8 cellular contexts compared by ENCODE assay signal in the genomic region with DNA sequence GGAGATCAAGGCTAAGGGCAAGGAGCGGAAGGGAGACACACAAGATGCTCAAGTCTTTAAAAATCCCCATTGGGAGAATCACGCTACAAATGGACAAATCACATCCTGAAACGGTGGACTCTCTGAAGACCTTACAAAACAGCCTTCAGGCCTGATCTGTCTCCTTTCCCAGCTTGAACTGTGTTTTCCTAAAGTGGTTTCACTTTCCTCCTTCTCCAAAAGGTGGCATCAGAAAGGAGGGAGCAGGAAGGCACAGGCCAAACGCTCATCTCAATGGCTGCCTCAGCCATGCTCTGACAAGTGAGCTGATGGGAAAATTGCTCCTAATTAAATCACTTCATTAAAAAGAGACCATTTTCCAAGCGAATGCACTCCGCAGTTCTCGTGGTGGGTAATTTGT. TPM values are rescaled to one million over a fixed set of nuclear protein-coding genes. Genes with fewer than 3 reads are reported as not detected.
DNase-seq lines count a peak whose midpoint lies in the region; ATAC-seq and TF ChIP-seq lines count a peak whose summit lies in the region.

No MANE protein-coding gene starts in this region.

- no peaks in the 10 kb centered on the region for H3K79me2 ChIP-seq in SK-N-SH (ENCODE audit: insufficient read depth)

- no peaks in the 10 kb centered on the region for H4K20me1 ChIP-seq in SK-N-SH (ENCODE audit: insufficient read depth)

- TF ChIP-seq RAD21 in SK-N-SH (IDR thresholded peaks at IDR 0.05; ENCODE audit: low read length): peak; percentile 58

- no peaks in the 10 kb centered on the region for H3K36me3 ChIP-seq in SK-N-SH (replicated peaks in 1 of 2; ENCODE audit: control insufficient read depth in 1 of 2, insufficient read depth in 2 of 2, low read length in 1 of 2)

- peak overlapping the region; percentile 17; the same call in 1 of the 2 replicates for H3K4me2 ChIP-seq in SK-N-SH

- H3K27ac ChIP-seq in SK-N-SH (ENCODE audit: low read depth in 2 of 2, low read length in 1 of 2): peak overlapping the region in 1 of 2 experiments; percentile 68; a peak in 2 of 4 replicates

- 47% methylated on average over 7 of the region's 7 CpGs for WGBS in SK-N-SH (ENCODE audit: low lambda C conversion rate)

- no peak for TF ChIP-seq EP300 in SK-N-SH (IDR thresholded peaks at IDR 0.05; ENCODE audit: borderline replicate concordance in 1 of 2, low read depth in 1 of 2, low read length in 1 of 2)

- H3K27me3 ChIP-seq in SK-N-SH (ENCODE audit: insufficient read depth): no peaks in the 10 kb centered on the region

- peak overlapping the region; percentile 32; the same call in 1 of the 2 replicates for H3K9ac ChIP-seq in SK-N-SH

- ATAC-seq in HG02623 (IDR thresholded peaks at IDR 0.05; ENCODE audit: unreplicated experiment) (no peak), GM21737 (IDR thresholded peaks at IDR 0.05; ENCODE audit: unreplicated experiment) (no peak)

- DNase-seq in AG08395 (ENCODE audit: low spot score) (peak; percentile 65), SK-N-SH (no peak), iPS-NIHi7 (ENCODE audit: extremely low spot score) (peak; percentile 66), occipital lobe (lab: John Stamatoyannopoulos, UW) (no peak), GDM1 (lab: John Stamatoyannopoulos, UW) (no peak)

- POLR2A ChIA-PET in SK-N-SH (lab: Yijun Ruan, JAX): no interaction called here

- H3K9me2 ChIP-seq in SK-N-SH: no peaks in the 10 kb centered on the region

- peaks cover 32% of the 10 kb centered on the region for H3F3A ChIP-seq in SK-N-SH (replicated peaks; ENCODE audit: insufficient read depth)

- no peaks in the 10 kb centered on the region for H3K9me3 ChIP-seq in SK-N-SH

- H3K4me1 ChIP-seq in SK-N-SH (ENCODE audit: control insufficient read depth in 1 of 2, insufficient read depth in 2 of 2, low read depth in 1 of 2, low read length in 1 of 2): peaks cover 45 to 55% of the 10 kb centered on the region in 2 experiments

- peak overlapping the region; percentile 61 for H2AFZ ChIP-seq in SK-N-SH (ENCODE audit: low read depth)

- CTCF ChIA-PET in SK-N-SH (lab: Yijun Ruan, JAX): interaction anchor here (0.9 to 3.6 kb wide), 11 partner anchors 10 to 449 kb away, joined by 3 to 32 read pairs (median 4); no protein-coding TSS in a partner anchor

- no peak overlapping the region for H3K4me3 ChIP-seq in SK-N-SH (ENCODE audit: low read depth in 2 of 2, low read length in 1 of 2)

- TF ChIP-seq CTCF in LNCAP (IDR thresholded peaks at IDR 0.05) (peak; percentile 36; the same call in 1 of the 2 replicates), SK-N-SH (IDR thresholded peaks at IDR 0.05) (peak; percentile 63)

TF ChIP-seq in SK-N-SH, 30 proteins besides CTCF, POLR2A, EP300 and RAD21 (continues in another document):
- TF ChIP-seq TEAD4 (IDR thresholded peaks at IDR 0.05; ENCODE audit: borderline replicate concordance, insufficient read depth): no peak
- TF ChIP-seq SMC3 (IDR thresholded peaks at IDR 0.05; ENCODE audit: low read depth, low read length): peak; percentile 50
- no peak for TF ChIP-seq JUND (IDR thresholded peaks at IDR 0.05)
- TF ChIP-seq TAF1 (IDR thresholded peaks at IDR 0.05; ENCODE audit: borderline replicate concordance, low read depth, low read length): peak; percentile 48; the same call in 1 of the 2 replicates
- no peak for TF ChIP-seq SIN3A (IDR thresholded peaks at IDR 0.05; ENCODE audit: borderline replicate concordance, low read depth, low read length)
- no peak for TF ChIP-seq NFIC (IDR thresholded peaks at IDR 0.05; ENCODE audit: borderline replicate concordance)
- no peak for TF ChIP-seq CHD2 (IDR thresholded peaks at IDR 0.05; ENCODE audit: low read length, partially characterized antibody)
- TF ChIP-seq POLR2AphosphoS5 (IDR thresholded peaks at IDR 0.05; ENCODE audit: low read depth, low read length): no peak
- TF ChIP-seq ELF1 (IDR thresholded peaks at IDR 0.05): no peak
- no peak for TF ChIP-seq NRF1 (IDR thresholded peaks at IDR 0.05; ENCODE audit: low read depth, low read length)
- TF ChIP-seq RFX5 (IDR thresholded peaks at IDR 0.05; ENCODE audit: low read length): no peak
- TF ChIP-seq FOXJ3 (CRISPR knock-in tag; IDR thresholded peaks at IDR 0.05): no peak
- TF ChIP-seq FOSL2 (IDR thresholded peaks at IDR 0.05; ENCODE audit: borderline replicate concordance, low read depth): no peak
- TF ChIP-seq, protein P1, sequence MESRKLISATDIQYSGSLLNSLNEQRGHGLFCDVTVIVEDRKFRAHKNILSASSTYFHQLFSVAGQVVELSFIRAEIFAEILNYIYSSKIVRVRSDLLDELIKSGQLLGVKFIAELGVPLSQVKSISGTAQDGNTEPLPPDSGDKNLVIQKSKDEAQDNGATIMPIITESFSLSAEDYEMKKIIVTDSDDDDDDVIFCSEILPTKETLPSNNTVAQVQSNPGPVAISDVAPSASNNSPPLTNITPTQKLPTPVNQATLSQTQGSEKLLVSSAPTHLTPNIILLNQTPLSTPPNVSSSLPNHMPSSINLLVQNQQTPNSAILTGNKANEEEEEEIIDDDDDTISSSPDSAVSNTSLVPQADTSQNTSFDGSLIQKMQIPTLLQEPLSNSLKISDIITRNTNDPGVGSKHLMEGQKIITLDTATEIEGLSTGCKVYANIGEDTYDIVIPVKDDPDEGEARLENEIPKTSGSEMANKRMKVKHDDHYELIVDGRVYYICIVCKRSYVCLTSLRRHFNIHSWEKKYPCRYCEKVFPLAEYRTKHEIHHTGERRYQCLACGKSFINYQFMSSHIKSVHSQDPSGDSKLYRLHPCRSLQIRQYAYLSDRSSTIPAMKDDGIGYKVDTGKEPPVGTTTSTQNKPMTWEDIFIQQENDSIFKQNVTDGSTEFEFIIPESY (IDR thresholded peaks at IDR 0.05; ENCODE audit: borderline replicate concordance, low read depth): no peak
- TF ChIP-seq, protein P2, sequence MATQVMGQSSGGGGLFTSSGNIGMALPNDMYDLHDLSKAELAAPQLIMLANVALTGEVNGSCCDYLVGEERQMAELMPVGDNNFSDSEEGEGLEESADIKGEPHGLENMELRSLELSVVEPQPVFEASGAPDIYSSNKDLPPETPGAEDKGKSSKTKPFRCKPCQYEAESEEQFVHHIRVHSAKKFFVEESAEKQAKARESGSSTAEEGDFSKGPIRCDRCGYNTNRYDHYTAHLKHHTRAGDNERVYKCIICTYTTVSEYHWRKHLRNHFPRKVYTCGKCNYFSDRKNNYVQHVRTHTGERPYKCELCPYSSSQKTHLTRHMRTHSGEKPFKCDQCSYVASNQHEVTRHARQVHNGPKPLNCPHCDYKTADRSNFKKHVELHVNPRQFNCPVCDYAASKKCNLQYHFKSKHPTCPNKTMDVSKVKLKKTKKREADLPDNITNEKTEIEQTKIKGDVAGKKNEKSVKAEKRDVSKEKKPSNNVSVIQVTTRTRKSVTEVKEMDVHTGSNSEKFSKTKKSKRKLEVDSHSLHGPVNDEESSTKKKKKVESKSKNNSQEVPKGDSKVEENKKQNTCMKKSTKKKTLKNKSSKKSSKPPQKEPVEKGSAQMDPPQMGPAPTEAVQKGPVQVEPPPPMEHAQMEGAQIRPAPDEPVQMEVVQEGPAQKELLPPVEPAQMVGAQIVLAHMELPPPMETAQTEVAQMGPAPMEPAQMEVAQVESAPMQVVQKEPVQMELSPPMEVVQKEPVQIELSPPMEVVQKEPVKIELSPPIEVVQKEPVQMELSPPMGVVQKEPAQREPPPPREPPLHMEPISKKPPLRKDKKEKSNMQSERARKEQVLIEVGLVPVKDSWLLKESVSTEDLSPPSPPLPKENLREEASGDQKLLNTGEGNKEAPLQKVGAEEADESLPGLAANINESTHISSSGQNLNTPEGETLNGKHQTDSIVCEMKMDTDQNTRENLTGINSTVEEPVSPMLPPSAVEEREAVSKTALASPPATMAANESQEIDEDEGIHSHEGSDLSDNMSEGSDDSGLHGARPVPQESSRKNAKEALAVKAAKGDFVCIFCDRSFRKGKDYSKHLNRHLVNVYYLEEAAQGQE (IDR thresholded peaks at IDR 0.05; ENCODE audit: low read depth, low read length): peak; percentile 51; the same call in 1 of the 2 replicates
- no peak for TF ChIP-seq FOXM1 (IDR thresholded peaks at IDR 0.05; ENCODE audit: low read depth)
- TF ChIP-seq, protein P3, sequence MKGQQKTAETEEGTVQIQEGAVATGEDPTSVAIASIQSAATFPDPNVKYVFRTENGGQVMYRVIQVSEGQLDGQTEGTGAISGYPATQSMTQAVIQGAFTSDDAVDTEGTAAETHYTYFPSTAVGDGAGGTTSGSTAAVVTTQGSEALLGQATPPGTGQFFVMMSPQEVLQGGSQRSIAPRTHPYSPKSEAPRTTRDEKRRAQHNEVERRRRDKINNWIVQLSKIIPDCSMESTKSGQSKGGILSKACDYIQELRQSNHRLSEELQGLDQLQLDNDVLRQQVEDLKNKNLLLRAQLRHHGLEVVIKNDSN (IDR thresholded peaks at IDR 0.05; ENCODE audit: borderline replicate concordance, low read depth): no peak
- TF ChIP-seq TCF12 (IDR thresholded peaks at IDR 0.05): no peak
- TF ChIP-seq MEF2A (IDR thresholded peaks at IDR 0.05; ENCODE audit: borderline replicate concordance, low read depth): no peak
- TF ChIP-seq GATA2 (CRISPR knock-in tag; IDR thresholded peaks at IDR 0.05): no peak
- no peak for TF ChIP-seq GABPA (IDR thresholded peaks at IDR 0.05; ENCODE audit: low read depth)
- peak; percentile 26; the same call in 1 of the 2 replicates for TF ChIP-seq MXI1 (IDR thresholded peaks at IDR 0.05; ENCODE audit: low read depth, low read length)
- TF ChIP-seq RCOR1 (IDR thresholded peaks at IDR 0.05; ENCODE audit: low read length): no peak
- TF ChIP-seq, protein P4, sequence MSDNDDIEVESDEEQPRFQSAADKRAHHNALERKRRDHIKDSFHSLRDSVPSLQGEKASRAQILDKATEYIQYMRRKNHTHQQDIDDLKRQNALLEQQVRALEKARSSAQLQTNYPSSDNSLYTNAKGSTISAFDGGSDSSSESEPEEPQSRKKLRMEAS (IDR thresholded peaks at IDR 0.05; ENCODE audit: low read depth): 0 out of 2 replicates have a peak, but pooled peaks have one; percentile 20
- TF ChIP-seq, protein P5, sequence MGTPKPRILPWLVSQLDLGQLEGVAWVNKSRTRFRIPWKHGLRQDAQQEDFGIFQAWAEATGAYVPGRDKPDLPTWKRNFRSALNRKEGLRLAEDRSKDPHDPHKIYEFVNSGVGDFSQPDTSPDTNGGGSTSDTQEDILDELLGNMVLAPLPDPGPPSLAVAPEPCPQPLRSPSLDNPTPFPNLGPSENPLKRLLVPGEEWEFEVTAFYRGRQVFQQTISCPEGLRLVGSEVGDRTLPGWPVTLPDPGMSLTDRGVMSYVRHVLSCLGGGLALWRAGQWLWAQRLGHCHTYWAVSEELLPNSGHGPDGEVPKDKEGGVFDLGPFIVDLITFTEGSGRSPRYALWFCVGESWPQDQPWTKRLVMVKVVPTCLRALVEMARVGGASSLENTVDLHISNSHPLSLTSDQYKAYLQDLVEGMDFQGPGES (IDR thresholded peaks at IDR 0.05; ENCODE audit: low read depth, low read length): no peak

RNA-seq across cellular contexts. Expression of a gene that starts 47.7 kb away (rescaled TPM):
- polyA plus RNA-seq in SK-N-SH (2012; rRNA removed): 6.3 and 9.3 TPM in 2 replicates
- polyA plus RNA-seq in SK-N-SH (2012; cell fraction: cytosol; rRNA removed): 6.3 and 7.1 TPM in 2 replicates
- polyA plus RNA-seq in SK-N-SH (2012; cell fraction: nucleus; rRNA removed): 8.9 and 16.0 TPM in 2 replicates
- 15.0 TPM for total RNA-seq in occipital lobe

Comparison
In these comparisons a context has a peak if more than half of its experiments do, and no peak if none do; other contexts are left out.
1. DNase-seq: peak in AG08395 (single experiment) and iPS-NIHi7 (single experiment); none in SK-N-SH (single experiment), occipital lobe (single experiment) and GDM1 (single experiment).